ENCODE assay signal across 1 cellular context in the genomic region with DNA sequence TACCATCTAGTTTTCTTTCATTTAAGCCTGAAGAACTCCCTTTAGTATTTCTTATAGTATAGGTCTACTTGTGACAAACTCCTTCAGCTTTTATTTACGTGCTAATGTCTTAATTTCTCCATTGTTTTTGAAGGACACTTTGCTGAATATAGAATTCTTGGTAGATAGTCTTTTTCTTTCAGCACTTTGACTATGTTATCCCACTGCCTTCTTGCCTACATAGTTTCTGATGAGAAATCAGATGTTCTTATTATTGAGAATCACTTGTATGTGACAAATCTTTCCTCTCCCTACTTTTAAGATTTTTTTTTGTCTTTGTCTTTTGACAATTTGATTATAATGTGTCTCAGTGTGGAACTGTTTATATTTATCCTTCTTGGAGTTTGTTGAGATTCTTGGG.
A peak's percentile ranks its signal among the peaks of the same experiment; 100 is the strongest.
TF ChIP-seq lines count a peak whose summit lies in the region.

No MANE protein-coding gene starts in this region.

TF ChIP-seq in GM12878, 131 proteins besides CTCF, POLR2A, EP300 and RAD21:
- TF ChIP-seq CBX5 (IDR thresholded peaks at IDR 0.05; ENCODE audit: low read depth) = peak; percentile 97
- TF ChIP-seq SREBF2 (IDR thresholded peaks at IDR 0.05; ENCODE audit: low read length) = no peak
